8 cellular contexts compared by ENCODE assay signal in the genomic region with DNA sequence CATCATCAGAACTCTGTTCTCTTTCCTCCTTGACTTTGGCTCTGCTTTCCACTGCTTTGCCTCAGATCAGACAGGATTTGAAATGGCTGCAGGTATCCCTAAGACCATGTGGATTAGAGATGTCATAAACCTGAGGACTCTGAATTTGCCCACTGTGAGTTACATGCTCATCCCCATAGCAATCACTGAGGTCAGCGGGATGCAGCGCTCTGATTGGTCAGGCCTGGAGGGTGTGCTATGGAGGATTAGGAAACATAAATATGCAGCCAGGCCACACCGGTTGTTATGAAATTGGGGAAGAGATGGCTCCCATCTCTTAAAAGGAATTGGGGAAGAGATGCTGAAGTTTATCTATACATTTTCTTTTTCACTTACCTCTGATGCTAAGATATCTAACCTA.
DNase-seq lines count a peak whose midpoint lies in the region; ATAC-seq and TF ChIP-seq lines count a peak whose summit lies in the region.

No MANE protein-coding gene starts in this region.

- no peaks in the 10 kb centered on the region for H3K4me1 Mint-ChIP-seq in Caco-2 (ENCODE audit: low read depth, unreplicated experiment)
- no peaks in the 10 kb centered on the region for H3K4me1 Mint-ChIP-seq in activated naive CD8-positive, alpha-beta T cell treated with anti-CD3 and anti-CD28 coated beads, Interleukin-2, amount 10 ng/mL, durations not matched to agents 7 days and 5 days
- no peaks in the 10 kb centered on the region for H3K4me1 Mint-ChIP-seq in activated T-helper 1 cell treated with anti-CD3 and anti-CD28 coated beads, Interleukin-12 subunit alpha, Interleukin-12 subunit beta, Interleukin-2, Interleukin-4 antibody, amounts not matched to agents 30 ng/mL and 10 ng/mL and 1 ng/mL, durations not matched to agents 14 hours and 24 hours and 36 hours (ENCODE audit: low read depth)

- WGBS in tibial nerve, 2 donors = 71 to 74% methylated on average over 3 of the region's 3 CpGs

- H3K4me1 ChIP-seq in Caco-2 (no peaks in the 10 kb centered on the region), tibial nerve (no peaks in the 10 kb centered on the region)

- H3K4me3 ChIP-seq in Caco-2 (ENCODE audit: low read depth, low read length) = no peak overlapping the region
- H3K4me3 ChIP-seq in tibial nerve = no peak overlapping the region

- ATAC-seq in GM18873 (IDR thresholded peaks at IDR 0.05; ENCODE audit: low FRiP score, unreplicated experiment) (peak; percentile 99), HG02938 (IDR thresholded peaks at IDR 0.05; ENCODE audit: unreplicated experiment) (peak; percentile 100)
- peak; percentile 50 for ATAC-seq in activated naive CD8-positive, alpha-beta T cell treated with anti-CD3 and anti-CD28 coated beads, Interleukin-2, amount 10 ng/mL, durations not matched to agents 7 days and 5 days (ENCODE audit: low read depth)

- H3K9me3 ChIP-seq in Caco-2 (no peaks in the 10 kb centered on the region), tibial nerve (no peaks in the 10 kb centered on the region)

- DNase-seq in Caco-2 (peak; percentile 72 to 74), NCI-H524 treated with DMSO at 0.1 percent for 48 hours (lab: John Stamatoyannopoulos, UW) (peak; percentile 46), iPS DF 4.7 (ENCODE audit: extremely low read depth, low spot score) (peak; percentile 25), tibial nerve (ENCODE audit: low spot score in 2 of 2) (peak; percentile 16 to 23)
- no peak for DNase-seq in activated naive CD8-positive, alpha-beta T cell treated with anti-CD3 and anti-CD28 coated beads, Interleukin-2, amount 10 ng/mL, durations not matched to agents 7 days and 5 days
- DNase-seq in activated T-helper 1 cell treated with anti-CD3 and anti-CD28 coated beads, Interleukin-12 subunit alpha, Interleukin-12 subunit beta, Interleukin-2, Interleukin-4 antibody, amounts not matched to agents 30 ng/mL and 10 ng/mL and 1 ng/mL, durations not matched to agents 14 hours and 24 hours and 36 hours (ENCODE audit: low spot score) = no peak

- H3K36me3 ChIP-seq in Caco-2 (ENCODE audit: control insufficient read depth, insufficient read depth, low read length) = no peaks in the 10 kb centered on the region
- H3K36me3 ChIP-seq in tibial nerve = no peaks in the 10 kb centered on the region

- BruUV-seq in Caco-2 (replicated peaks; lab: Mats Ljungman, UMichigan) = no TSS peak

- H3K4me3 Mint-ChIP-seq in Caco-2 (ENCODE audit: unreplicated experiment) = no peak overlapping the region
- no peak overlapping the region for H3K4me3 Mint-ChIP-seq in activated naive CD8-positive, alpha-beta T cell treated with anti-CD3 and anti-CD28 coated beads, Interleukin-2, amount 10 ng/mL, durations not matched to agents 7 days and 5 days
- H3K4me3 Mint-ChIP-seq in activated T-helper 1 cell treated with anti-CD3 and anti-CD28 coated beads, Interleukin-12 subunit alpha, Interleukin-12 subunit beta, Interleukin-2, Interleukin-4 antibody, amounts not matched to agents 30 ng/mL and 10 ng/mL and 1 ng/mL, durations not matched to agents 14 hours and 24 hours and 36 hours = no peak overlapping the region

- peaks cover 3% of the 10 kb centered on the region for H3K27me3 Mint-ChIP-seq in Caco-2 (ENCODE audit: insufficient read depth, unreplicated experiment)
- peaks cover 2% of the 10 kb centered on the region for H3K27me3 Mint-ChIP-seq in activated naive CD8-positive, alpha-beta T cell treated with anti-CD3 and anti-CD28 coated beads, Interleukin-2, amount 10 ng/mL, durations not matched to agents 7 days and 5 days
- peaks cover 5% of the 10 kb centered on the region for H3K27me3 Mint-ChIP-seq in activated T-helper 1 cell treated with anti-CD3 and anti-CD28 coated beads, Interleukin-12 subunit alpha, Interleukin-12 subunit beta, Interleukin-2, Interleukin-4 antibody, amounts not matched to agents 30 ng/mL and 10 ng/mL and 1 ng/mL, durations not matched to agents 14 hours and 24 hours and 36 hours (ENCODE audit: insufficient read depth)

- TF ChIP-seq CTCF in Caco-2 (IDR thresholded peaks at IDR 0.05; ENCODE audit: insufficient read depth in 1 of 2, low read depth in 1 of 2, low read length in 1 of 2, severe bottlenecking in 1 of 2, unreplicated experiment in 1 of 2) = no peak
- TF ChIP-seq CTCF in tibial nerve (IDR thresholded peaks at IDR 0.05) = no peak

- H3K36me3 Mint-ChIP-seq in Caco-2 (ENCODE audit: insufficient read depth, unreplicated experiment) = no peaks in the 10 kb centered on the region
- H3K36me3 Mint-ChIP-seq in activated naive CD8-positive, alpha-beta T cell treated with anti-CD3 and anti-CD28 coated beads, Interleukin-2, amount 10 ng/mL, durations not matched to agents 7 days and 5 days = no peaks in the 10 kb centered on the region
- no peaks in the 10 kb centered on the region for H3K36me3 Mint-ChIP-seq in activated T-helper 1 cell treated with anti-CD3 and anti-CD28 coated beads, Interleukin-12 subunit alpha, Interleukin-12 subunit beta, Interleukin-2, Interleukin-4 antibody, amounts not matched to agents 30 ng/mL and 10 ng/mL and 1 ng/mL, durations not matched to agents 14 hours and 24 hours and 36 hours (ENCODE audit: low read depth)

- no peaks in the 10 kb centered on the region for H3K9me3 Mint-ChIP-seq in Caco-2 (ENCODE audit: unreplicated experiment)
- H3K9me3 Mint-ChIP-seq in activated naive CD8-positive, alpha-beta T cell treated with anti-CD3 and anti-CD28 coated beads, Interleukin-2, amount 10 ng/mL, durations not matched to agents 7 days and 5 days = no peaks in the 10 kb centered on the region
- H3K9me3 Mint-ChIP-seq in activated T-helper 1 cell treated with anti-CD3 and anti-CD28 coated beads, Interleukin-12 subunit alpha, Interleukin-12 subunit beta, Interleukin-2, Interleukin-4 antibody, amounts not matched to agents 30 ng/mL and 10 ng/mL and 1 ng/mL, durations not matched to agents 14 hours and 24 hours and 36 hours = no peaks in the 10 kb centered on the region

- CTCF ChIA-PET in Caco-2 (lab: Charles Lee) = no interaction called here

- H3K27ac Mint-ChIP-seq in Caco-2 (ENCODE audit: unreplicated experiment) = no peak overlapping the region
- H3K27ac Mint-ChIP-seq in activated naive CD8-positive, alpha-beta T cell treated with anti-CD3 and anti-CD28 coated beads, Interleukin-2, amount 10 ng/mL, durations not matched to agents 7 days and 5 days = no peak overlapping the region
- H3K27ac Mint-ChIP-seq in activated T-helper 1 cell treated with anti-CD3 and anti-CD28 coated beads, Interleukin-12 subunit alpha, Interleukin-12 subunit beta, Interleukin-2, Interleukin-4 antibody, amounts not matched to agents 30 ng/mL and 10 ng/mL and 1 ng/mL, durations not matched to agents 14 hours and 24 hours and 36 hours = no peak overlapping the region

- POLR2A ChIA-PET in Caco-2 (lab: Charles Lee) = no interaction called here
- POLR2A ChIA-PET in activated naive CD8-positive, alpha-beta T cell treated with anti-CD3 and anti-CD28 coated beads, Interleukin-2, amount 10 ng/mL, durations not matched to agents 7 days and 5 days (lab: Charles Lee) = no interaction called here

- intact Hi-C loops in Caco-2 (cut with micrococcal nuclease; ENCODE audit: unreplicated experiment) = loop anchor here (10.0 kb wide), 2 partner anchors 148 to 258 kb away; no protein-coding TSS in a partner anchor
- intact Hi-C loops in activated T-helper 1 cell treated with anti-CD3 and anti-CD28 coated beads, Interleukin-12 subunit alpha, Interleukin-12 subunit beta, Interleukin-2, Interleukin-4 antibody, amounts not matched to agents 30 ng/mL and 10 ng/mL and 1 ng/mL, durations not matched to agents 14 hours and 24 hours and 36 hours (cut with micrococcal nuclease) = loop anchor here (10.0 kb wide), 1 partner anchor 782 kb away; no protein-coding TSS in a partner anchor

- TF ChIP-seq EP300 in tibial nerve (IDR thresholded peaks at IDR 0.05) = no peak

- H3K27ac ChIP-seq in tibial nerve = no peak overlapping the region

- TF ChIP-seq POLR2A in tibial nerve (IDR thresholded peaks at IDR 0.05) = no peak

- H3K27me3 ChIP-seq in Caco-2 (replicated peaks; ENCODE audit: control insufficient read depth, insufficient read depth, low read length) (no peaks in the 10 kb centered on the region), tibial nerve (no peaks in the 10 kb centered on the region)

Comparison
In these comparisons a context has a peak if more than half of its experiments do, and no peak if none do; other contexts are left out.
1. DNase-seq: peak in Caco-2 (2 of 2), NCI-H524 treated with DMSO at 0.1 percent for 48 hours (single experiment), iPS DF 4.7 (single experiment) and tibial nerve (2 of 2); none in activated naive CD8-positive, alpha-beta T cell treated with anti-CD3 and anti-CD28 coated beads, Interleukin-2, amount 10 ng/mL, durations not matched to agents 7 days and 5 days (single experiment) and activated T-helper 1 cell treated with anti-CD3 and anti-CD28 coated beads, Interleukin-12 subunit alpha, Interleukin-12 subunit beta, Interleukin-2, Interleukin-4 antibody, amounts not matched to agents 30 ng/mL and 10 ng/mL and 1 ng/mL, durations not matched to agents 14 hours and 24 hours and 36 hours (single experiment).
2. ATAC-seq: peak in every context shown above with its lines; median percentile 100 in HG02938; 99 in GM18873; 50 in activated naive CD8-positive, alpha-beta T cell treated with anti-CD3 and anti-CD28 coated beads, Interleukin-2, amount 10 ng/mL, durations not matched to agents 7 days and 5 days.